ENCODE assay signal across 10 cellular contexts in genomic region chr2:119252186-119253113, GRCh38. TPM values are rescaled to one million over a fixed set of nuclear protein-coding genes. Genes with fewer than 3 reads are reported as not detected.
DNase-seq lines count a peak whose midpoint lies in the region; ATAC-seq and TF ChIP-seq lines count a peak whose summit lies in the region.
"Had no signal": no experiment of that assay in that cellular context is flagged by ENCODE, and none has a peak within 500 bp of the region (broad histone marks: within the 10 kb centered on the region; RNA-seq: fewer than 3 reads in every experiment).

No MANE protein-coding gene starts in this region.

- POLR2A ChIA-PET in PC-9 (lab: Charles Lee; ENCODE audit: unreplicated experiment): interaction anchor here (0.5 to 0.6 kb wide), 3 partner anchors 10 to 1883 kb away, joined by 3 read pairs; no protein-coding TSS in a partner anchor
- POLR2A ChIA-PET in CD8-positive, alpha-beta memory T cell (lab: Charles Lee): no interaction called here

- H3K4me2 ChIP-seq in PC-9: peak overlapping the region; percentile 65
- no peak overlapping the region for H3K4me2 ChIP-seq in GM23338

- H3K4me3 ChIP-seq in PC-9 (no peak overlapping the region), GM23338 (no peak overlapping the region)
- no peak overlapping the region for H3K4me3 ChIP-seq in CD8-positive, alpha-beta memory T cell (ENCODE audit: low read length)

- H3K27me3 Mint-ChIP-seq in GM23338 (ENCODE audit: insufficient read depth, low read depth, poor library complexity): peaks cover 11% of the 10 kb centered on the region
- peaks cover 10 to 12% of the 10 kb centered on the region in 2 donors for H3K27me3 Mint-ChIP-seq in CD8-positive, alpha-beta memory T cell
- peaks cover 8% of the 10 kb centered on the region for H3K27me3 Mint-ChIP-seq in activated naive CD4-positive, alpha-beta T cell treated with anti-CD3 and anti-CD28 coated beads, Interleukin-2, amount 10 ng/mL, durations not matched to agents 7 days and 5 days

- H4K20me1 ChIP-seq in PC-9 (ENCODE audit: insufficient read depth): no peaks in the 10 kb centered on the region
- H4K20me1 ChIP-seq in GM23338 (replicated peaks; ENCODE audit: insufficient read depth): no peaks in the 10 kb centered on the region

- H3K27ac Mint-ChIP-seq in GM23338: no peak overlapping the region
- H3K27ac Mint-ChIP-seq in CD8-positive, alpha-beta memory T cell: no peak overlapping the region
- no peak overlapping the region for H3K27ac Mint-ChIP-seq in activated naive CD4-positive, alpha-beta T cell treated with anti-CD3 and anti-CD28 coated beads, Interleukin-2, amount 10 ng/mL, durations not matched to agents 7 days and 5 days

- no TSS peak for BruUV-seq in PC-9 (replicated peaks; lab: Mats Ljungman, UMichigan)

- H3K4me1 ChIP-seq in PC-9 (replicated peaks; ENCODE audit: insufficient read depth) (peaks cover 53% of the 10 kb centered on the region), GM23338 (ENCODE audit: insufficient read depth) (peaks cover 28% of the 10 kb centered on the region)
- no peaks in the 10 kb centered on the region for H3K4me1 ChIP-seq in CD8-positive, alpha-beta memory T cell (ENCODE audit: insufficient read depth, low read length)

- peaks cover 55% of the 10 kb centered on the region for H3F3A ChIP-seq in PC-9 (ENCODE audit: insufficient read depth, low read depth)
- peaks cover 6% of the 10 kb centered on the region; the same call in 1 of the 2 replicates for H3F3A ChIP-seq in GM23338 (replicated peaks; ENCODE audit: low read depth)

- peaks cover 40% of the 10 kb centered on the region for H3K36me3 Mint-ChIP-seq in GM23338 (ENCODE audit: low read depth)
- H3K36me3 Mint-ChIP-seq in CD8-positive, alpha-beta memory T cell: no peaks in the 10 kb centered on the region
- no peaks in the 10 kb centered on the region for H3K36me3 Mint-ChIP-seq in activated naive CD4-positive, alpha-beta T cell treated with anti-CD3 and anti-CD28 coated beads, Interleukin-2, amount 10 ng/mL, durations not matched to agents 7 days and 5 days

- no peak overlapping the region for H2AFZ ChIP-seq in PC-9
- no peak overlapping the region for H2AFZ ChIP-seq in GM23338

- H3K79me2 ChIP-seq in PC-9 (ENCODE audit: low read depth) (peaks cover 14% of the 10 kb centered on the region; the same call in 1 of the 2 replicates), GM23338 (replicated peaks; ENCODE audit: insufficient read depth) (no peaks in the 10 kb centered on the region)

- intact Hi-C loops in PC-9 (cut with micrococcal nuclease; ENCODE audit: unreplicated experiment): no loop called here

- H3K9me3 ChIP-seq in PC-9 (ENCODE audit: insufficient read depth, low read depth): no peaks in the 10 kb centered on the region
- no peaks in the 10 kb centered on the region for H3K9me3 ChIP-seq in CD8-positive, alpha-beta memory T cell (ENCODE audit: low read length)
- H3K9me3 ChIP-seq: neutrophil had no signal

- no peaks in the 10 kb centered on the region for H3K27me3 ChIP-seq in PC-9 (ENCODE audit: insufficient read depth, low read depth)
- H3K27me3 ChIP-seq in GM23338 (ENCODE audit: insufficient read depth): no peaks in the 10 kb centered on the region
- peaks cover 3% of the 10 kb centered on the region for H3K27me3 ChIP-seq in CD8-positive, alpha-beta memory T cell (ENCODE audit: insufficient read depth, low read length, poor library complexity, severe bottlenecking)
- H3K27me3 ChIP-seq: neutrophil had no signal

- DNase-seq in Daoy (ENCODE audit: low read depth) (peak; percentile 92), PC-9 (peak; percentile 61 to 99), ecto neural progenitor cell (ENCODE audit: low spot score) (peak; percentile 19), myocyte (ENCODE audit: low read depth) (peak; percentile 84), GM23338 (ENCODE audit: low spot score) (no peak), substantia nigra (lab: John Stamatoyannopoulos, UW) (no peak)
- DNase-seq in CD8-positive, alpha-beta memory T cell: no peak
- no peak for DNase-seq in activated naive CD4-positive, alpha-beta T cell treated with anti-CD3 and anti-CD28 coated beads, Interleukin-2, amount 10 ng/mL, durations not matched to agents 7 days and 5 days
- DNase-seq: activated naive CD4-positive, alpha-beta T cell treated with anti-CD3 and anti-CD28 coated beads, Interleukin-2, amount 50 U/mL, for 16 hours had no signal

- CTCF ChIA-PET in PC-9 (lab: Charles Lee): interaction anchor here (0.6 to 0.7 kb wide), 2 partner anchors 13 to 31 kb away, joined by 3 read pairs; no protein-coding TSS in a partner anchor
- CTCF ChIA-PET in CD8-positive, alpha-beta memory T cell (lab: Charles Lee): no interaction called here
- CTCF ChIA-PET in activated naive CD4-positive, alpha-beta T cell treated with anti-CD3 and anti-CD28 coated beads, Interleukin-2, amount 10 ng/mL, durations not matched to agents 7 days and 5 days (lab: Charles Lee): no interaction called here

- TF ChIP-seq CTCF in PC-9 (conservative IDR thresholded peaks at IDR 0.05) (no peak), GM23338 (conservative IDR thresholded peaks at IDR 0.05; ENCODE audit: low read depth in 2 of 2) (no peak; a peak in 1 of 4 replicates)

- H3K4me1 Mint-ChIP-seq in GM23338: peaks cover 38% of the 10 kb centered on the region
- H3K4me1 Mint-ChIP-seq in CD8-positive, alpha-beta memory T cell: no peaks in the 10 kb centered on the region
- no peaks in the 10 kb centered on the region for H3K4me1 Mint-ChIP-seq in activated naive CD4-positive, alpha-beta T cell treated with anti-CD3 and anti-CD28 coated beads, Interleukin-2, amount 10 ng/mL, durations not matched to agents 7 days and 5 days

- no peaks in the 10 kb centered on the region for H3K9me2 ChIP-seq in PC-9 (ENCODE audit: insufficient read depth)
- H3K9me2 ChIP-seq in GM23338 (ENCODE audit: insufficient read depth): no peaks in the 10 kb centered on the region

- H3K4me3 Mint-ChIP-seq in GM23338: no peak overlapping the region
- no peak overlapping the region for H3K4me3 Mint-ChIP-seq in CD8-positive, alpha-beta memory T cell
- H3K4me3 Mint-ChIP-seq in activated naive CD4-positive, alpha-beta T cell treated with anti-CD3 and anti-CD28 coated beads, Interleukin-2, amount 10 ng/mL, durations not matched to agents 7 days and 5 days: no peak overlapping the region

- H3K27ac ChIP-seq in PC-9: peak overlapping the region; percentile 92
- no peak overlapping the region for H3K27ac ChIP-seq in GM23338 (ENCODE audit: low read depth)
- H3K27ac ChIP-seq in substantia nigra (ENCODE audit: low read depth, low read length, poor library complexity, severe bottlenecking): no peak overlapping the region
- no peak overlapping the region for H3K27ac ChIP-seq in CD8-positive, alpha-beta memory T cell (ENCODE audit: low read depth, low read length)
- H3K27ac ChIP-seq: neutrophil had no signal

- H3K36me3 ChIP-seq in PC-9 (ENCODE audit: low read depth) (peaks cover 21% of the 10 kb centered on the region), GM23338 (ENCODE audit: insufficient read depth) (0 out of 2 replicates have a peak, but pooled peaks cover 5% of the 10 kb centered on the region)
- H3K36me3 ChIP-seq in CD8-positive, alpha-beta memory T cell (ENCODE audit: insufficient read depth, low read length): no peaks in the 10 kb centered on the region

- no peaks in the 10 kb centered on the region for H3K9me3 Mint-ChIP-seq in GM23338
- no peaks in the 10 kb centered on the region for H3K9me3 Mint-ChIP-seq in CD8-positive, alpha-beta memory T cell
- no peaks in the 10 kb centered on the region for H3K9me3 Mint-ChIP-seq in activated naive CD4-positive, alpha-beta T cell treated with anti-CD3 and anti-CD28 coated beads, Interleukin-2, amount 10 ng/mL, durations not matched to agents 7 days and 5 days

- ATAC-seq in GM23338: no peak

TF ChIP-seq in GM23338, 12 proteins besides CTCF, POLR2A, EP300 and RAD21 (continues in another document):
- TF ChIP-seq EZH2 (IDR thresholded peaks at IDR 0.05; ENCODE audit: low read depth, unreplicated experiment): no peak

RNA-seq across cellular contexts. Expression of gene STEAP3, which starts 28.8 kb away (rescaled TPM):
- total RNA-seq in Daoy (2014; rRNA removed; shearing (Covaris generic)): 13.1 and 14.6 TPM in 2 replicates
- 23.0 and 26.3 TPM in 2 replicates for total RNA-seq in PC-9 (2021)
- 60.7 and 75.7 TPM in 2 replicates for total RNA-seq in myocyte
- polyA plus RNA-seq in myocyte (2012): 81.7 TPM
- 18.2 and 27.3 TPM in 2 replicates for total RNA-seq in GM23338 (2014; rRNA removed; shearing (Covaris generic))
- 7.5 and 8.6 TPM in 2 replicates for polyA plus RNA-seq in GM23338 (2016; fragmentation: Nextera tagmentation; extraction: Ambion mirVana)
- under 1 TPM; 0.11 to 0.22 TPM for total RNA-seq in CD8-positive, alpha-beta memory T cell
- 0.41 TPM for polyA plus RNA-seq in CD8-positive, alpha-beta memory T cell

Comparison
In these comparisons a context has a peak if more than half of its experiments do, and no peak if none do; other contexts are left out.
1. DNase-seq: peak in Daoy (single experiment), PC-9 (2 of 2), ecto neural progenitor cell (single experiment) and myocyte (single experiment); none in GM23338 (single experiment), substantia nigra (0 of 49), CD8-positive, alpha-beta memory T cell (0 of 5) and activated naive CD4-positive, alpha-beta T cell treated with anti-CD3 and anti-CD28 coated beads, Interleukin-2, amount 10 ng/mL, durations not matched to agents 7 days and 5 days (single experiment).
2. RNA of gene STEAP3, which starts 28.8 kb away (total RNA-seq): 60.7 to 75.7 TPM in myocyte, 18.2 to 27.3 TPM in GM23338, 23.0 to 26.3 TPM in PC-9 and 13.1 to 14.6 TPM in Daoy; 0.11 to 0.22 TPM in CD8-positive, alpha-beta memory T cell; every median in the first group is over 10 times any median in the second.